1 cellular context compared by ENCODE assay signal in genomic region chr12:54279632-54280400, GRCh38.
TF ChIP-seq lines count a peak whose summit lies in the region.

Gene CBX5, minus strand, starts transcription at chr12:54280122. Its CDS starts 22,472 bp downstream, at chr12:54257650.

TF ChIP-seq in HEK293, 187 proteins besides CTCF, POLR2A, EP300 and RAD21 (continued from another document):
- TF ChIP-seq, protein P1, sequence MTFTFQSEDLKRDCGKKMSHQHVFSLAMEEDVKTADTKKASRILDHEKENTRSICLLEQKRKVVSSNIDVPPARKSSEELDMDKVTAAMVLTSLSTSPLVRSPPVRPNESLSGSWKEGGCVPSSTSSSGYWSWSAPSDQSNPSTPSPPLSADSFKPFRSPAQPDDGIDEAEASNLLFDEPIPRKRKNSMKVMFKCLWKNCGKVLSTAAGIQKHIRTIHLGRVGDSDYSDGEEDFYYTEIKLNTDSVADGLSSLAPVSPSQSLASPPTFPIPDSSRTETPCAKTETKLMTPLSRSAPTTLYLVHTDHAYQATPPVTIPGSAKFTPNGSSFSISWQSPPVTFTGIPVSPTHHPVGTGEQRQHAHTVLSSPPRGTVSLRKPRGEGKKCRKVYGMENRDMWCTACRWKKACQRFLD (tag by site-specific recombination; IDR thresholded peaks at IDR 0.05): no peak
- TF ChIP-seq PRDM6 (tag by site-specific recombination; IDR thresholded peaks at IDR 0.05) (no peak), ZNF248 (tag by site-specific recombination; IDR thresholded peaks at IDR 0.05) (no peak), TCF7L2 (IDR thresholded peaks at IDR 0.05; ENCODE audit: borderline replicate concordance, low read depth, low read length) (no peak), IKZF3 (tag by site-specific recombination; IDR thresholded peaks at IDR 0.05) (peak; percentile 97), ZFP3 (tag by site-specific recombination; IDR thresholded peaks at IDR 0.05; ENCODE audit: low read depth) (no peak), BCL11B (tag by site-specific recombination; IDR thresholded peaks at IDR 0.05; ENCODE audit: low read depth) (0 out of 2 replicates have a peak, but pooled peaks have one; percentile 41), ZNF624 (tag by site-specific recombination; IDR thresholded peaks at IDR 0.05) (no peak), GLIS1 (tag by site-specific recombination; IDR thresholded peaks at IDR 0.05) (peak; percentile 30; the same call in 1 of the 2 replicates), BCL11A (tag by site-specific recombination; IDR thresholded peaks at IDR 0.05; ENCODE audit: low read depth) (no peak), TRIM28 (IDR thresholded peaks at IDR 0.05; ENCODE audit: borderline replicate concordance, low read length) (0 out of 2 replicates have a peak, but pooled peaks have one; percentile 60), ZNF146 (tag by site-specific recombination; IDR thresholded peaks at IDR 0.05) (no peak), ZBTB17 (tag by site-specific recombination; IDR thresholded peaks at IDR 0.05) (peak; percentile 88), KLF16 (tag by site-specific recombination; IDR thresholded peaks at IDR 0.05) (peak; percentile 61), TSHZ1 (tag by site-specific recombination; IDR thresholded peaks at IDR 0.05; ENCODE audit: borderline replicate concordance) (no peak), ZNF394 (tag by site-specific recombination; IDR thresholded peaks at IDR 0.05; ENCODE audit: borderline replicate concordance) (peak; percentile 86; the same call in 1 of the 2 replicates), ZNF701 (tag by site-specific recombination; IDR thresholded peaks at IDR 0.05) (no peak), ZFP37 (tag by site-specific recombination; IDR thresholded peaks at IDR 0.05) (peak; percentile 90), ZNF174 (tag by site-specific recombination; IDR thresholded peaks at IDR 0.05) (no peak), ZNF623 (tag by site-specific recombination; IDR thresholded peaks at IDR 0.05) (no peak), ZSCAN30 (tag by site-specific recombination; IDR thresholded peaks at IDR 0.05) (peak; percentile 87), PRDM10 (tag by site-specific recombination; IDR thresholded peaks at IDR 0.05) (peak; percentile 88), PRDM1 (tag by site-specific recombination; IDR thresholded peaks at IDR 0.05) (no peak), ZBTB7A (tag by site-specific recombination; IDR thresholded peaks at IDR 0.05; ENCODE audit: low read depth) (0 out of 2 replicates have a peak, but pooled peaks have one; percentile 23), PRDM4 (tag by site-specific recombination; IDR thresholded peaks at IDR 0.05) (no peak), ZNF654 (tag by site-specific recombination; IDR thresholded peaks at IDR 0.05; ENCODE audit: low read depth) (no peak)
- TF ChIP-seq, protein P2, sequence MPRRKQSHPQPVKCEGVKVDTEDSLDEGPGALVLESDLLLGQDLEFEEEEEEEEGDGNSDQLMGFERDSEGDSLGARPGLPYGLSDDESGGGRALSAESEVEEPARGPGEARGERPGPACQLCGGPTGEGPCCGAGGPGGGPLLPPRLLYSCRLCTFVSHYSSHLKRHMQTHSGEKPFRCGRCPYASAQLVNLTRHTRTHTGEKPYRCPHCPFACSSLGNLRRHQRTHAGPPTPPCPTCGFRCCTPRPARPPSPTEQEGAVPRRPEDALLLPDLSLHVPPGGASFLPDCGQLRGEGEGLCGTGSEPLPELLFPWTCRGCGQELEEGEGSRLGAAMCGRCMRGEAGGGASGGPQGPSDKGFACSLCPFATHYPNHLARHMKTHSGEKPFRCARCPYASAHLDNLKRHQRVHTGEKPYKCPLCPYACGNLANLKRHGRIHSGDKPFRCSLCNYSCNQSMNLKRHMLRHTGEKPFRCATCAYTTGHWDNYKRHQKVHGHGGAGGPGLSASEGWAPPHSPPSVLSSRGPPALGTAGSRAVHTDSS (tag by site-specific recombination; IDR thresholded peaks at IDR 0.05): no peak
